ENCODE assay signal across 20 cellular contexts in genomic region chr15:82174471-82174870, GRCh38.
A peak's percentile ranks its signal among the peaks of the same experiment; 100 is the strongest.
DNase-seq lines count a peak whose midpoint lies in the region; ATAC-seq, FAIRE-seq and TF ChIP-seq lines count a peak whose summit lies in the region.
"Had no signal": no experiment of that assay in that cellular context is flagged by ENCODE, and none has a peak within 500 bp of the region (broad histone marks: within the 10 kb centered on the region; RNA-seq: fewer than 3 reads in every experiment).

No MANE protein-coding gene starts in this region.

- H3K4me1 ChIP-seq in astrocyte (ENCODE audit: insufficient read depth, low read length) (peaks cover 17% of the 10 kb centered on the region), endodermal cell (ENCODE audit: control insufficient read depth, insufficient read depth, low read length) (peaks cover 6% of the 10 kb centered on the region), smooth muscle cell (ENCODE audit: low read depth) (no peaks in the 10 kb centered on the region)

- DNase-seq in NCI-H82 (lab: John Stamatoyannopoulos, UW) (peak; percentile 38), NCI-H82 treated with DMSO at 0.1 percent for 48 hours (lab: John Stamatoyannopoulos, UW; ENCODE audit: unreplicated experiment) (no peak), astrocyte (ENCODE audit: low read depth) (peak; percentile 84), endodermal cell (no peak), smooth muscle cell (lab: John Stamatoyannopoulos, UW; ENCODE audit: unreplicated experiment) (no peak), NCI-H524 (lab: John Stamatoyannopoulos, UW) (no peak), NCI-H146 (lab: John Stamatoyannopoulos, UW) (no peak)
- DNase-seq: ACHN; C1 segment of cervical spinal cord; GF-D8; H9; IMR-90; NCI-H1694 treated with DMSO at 0.1 percent for 48 hours; NCI-H446 treated with DMSO at 0.1 percent for 48 hours; NCI-H69; NK-92 treated with Interleukin-12 subunit alpha and Interleukin-12 subunit beta, amount 100 ng/mL, for 24 hours had no signal

- no peak for TF ChIP-seq CTCF in astrocyte (IDR thresholded peaks at IDR 0.05; ENCODE audit: insufficient read depth, low read depth, low read length)
- no peak for TF ChIP-seq CTCF in endodermal cell (conservative IDR thresholded peaks at IDR 0.05)
- no peak for TF ChIP-seq CTCF in smooth muscle cell (IDR thresholded peaks at IDR 0.05; ENCODE audit: borderline replicate concordance, insufficient read depth, poor library complexity, severe bottlenecking)

- no peaks in the 10 kb centered on the region for H3K9me3 Mint-ChIP-seq in astrocyte (ENCODE audit: unreplicated experiment)
- H3K9me3 Mint-ChIP-seq in endodermal cell: no peaks in the 10 kb centered on the region
- H3K9me3 Mint-ChIP-seq: H9 had no signal

- H3K4me3 ChIP-seq in astrocyte (ENCODE audit: insufficient read depth, low read depth, low read length) (no peak overlapping the region), endodermal cell (ENCODE audit: low read length) (no peak overlapping the region), smooth muscle cell (no peak overlapping the region)

- H3F3A ChIP-seq in smooth muscle cell (ENCODE audit: low read depth): peaks cover 6% of the 10 kb centered on the region

- H3K36me3 Mint-ChIP-seq in astrocyte (ENCODE audit: low read depth, unreplicated experiment) (peaks cover 3% of the 10 kb centered on the region), endodermal cell (ENCODE audit: low read depth) (peaks cover 4% of the 10 kb centered on the region)

- H3K27ac Mint-ChIP-seq in astrocyte (ENCODE audit: unreplicated experiment) (peak overlapping the region; percentile 91), endodermal cell (peak overlapping the region; percentile 35)

- H3K4me3 Mint-ChIP-seq in astrocyte (ENCODE audit: unreplicated experiment): no peak overlapping the region
- no peak overlapping the region for H3K4me3 Mint-ChIP-seq in endodermal cell
- H3K4me3 Mint-ChIP-seq: H9 had no signal

- peaks cover 40% of the 10 kb centered on the region for H3K4me1 Mint-ChIP-seq in astrocyte (ENCODE audit: low read depth, unreplicated experiment)
- H3K4me1 Mint-ChIP-seq in endodermal cell: peaks cover 5% of the 10 kb centered on the region

- H3K27me3 ChIP-seq in astrocyte (ENCODE audit: insufficient read depth, low read length) (no peaks in the 10 kb centered on the region), endodermal cell (ENCODE audit: control insufficient read depth, insufficient read depth, low read length, poor library complexity, severe bottlenecking) (no peaks in the 10 kb centered on the region), smooth muscle cell (ENCODE audit: low read depth) (no peaks in the 10 kb centered on the region)

- H2AFZ ChIP-seq in astrocyte (ENCODE audit: low read depth, low read length) (no peak overlapping the region), smooth muscle cell (ENCODE audit: low read depth) (no peak overlapping the region)

- H3K36me3 ChIP-seq in astrocyte (ENCODE audit: insufficient read depth, low read length) (no peaks in the 10 kb centered on the region), endodermal cell (ENCODE audit: control insufficient read depth, insufficient read depth, low read length) (peaks cover 27% of the 10 kb centered on the region), smooth muscle cell (ENCODE audit: low read depth) (no peaks in the 10 kb centered on the region)

- H4K20me1 ChIP-seq in astrocyte (ENCODE audit: insufficient read depth, low read length) (no peaks in the 10 kb centered on the region), smooth muscle cell (ENCODE audit: low read depth) (no peaks in the 10 kb centered on the region)

- FAIRE-seq in astrocyte (lab: Jason Lieb, UNC): no peak

- H3K4me2 ChIP-seq in astrocyte (ENCODE audit: low read length): no peak overlapping the region
- H3K4me2 ChIP-seq in smooth muscle cell: no peak overlapping the region
- H3K4me2 ChIP-seq: KMS-11 had no signal

- H3K9ac ChIP-seq in astrocyte (ENCODE audit: low read length): no peak overlapping the region
- H3K9ac ChIP-seq in endodermal cell (ENCODE audit: extremely low read depth, low read length, poor library complexity, severe bottlenecking): no peak overlapping the region
- no peak overlapping the region for H3K9ac ChIP-seq in smooth muscle cell (ENCODE audit: low read depth)
- H3K9ac ChIP-seq: KMS-11 had no signal

- H3K27ac ChIP-seq in astrocyte (ENCODE audit: low read depth, low read length) (no peak overlapping the region), endodermal cell (ENCODE audit: low read depth, low read length) (no peak overlapping the region), smooth muscle cell (ENCODE audit: low read depth) (peak overlapping the region; percentile 37)
- H3K27ac ChIP-seq: 22Rv1, KMS-11 had no signal

- WGBS in endodermal cell (ENCODE audit: insufficient coverage in 1 of 2, insufficient read length in 1 of 2), 2 experiments: 96 to 100% methylated on average over 3 of the region's 3 CpGs
- 85% methylated on average over 3 of the region's 3 CpGs for WGBS in smooth muscle cell (ENCODE audit: low lambda C conversion rate)

- peaks cover 4% of the 10 kb centered on the region for H3K79me2 ChIP-seq in astrocyte (ENCODE audit: insufficient read depth, low read length)
- no peaks in the 10 kb centered on the region for H3K79me2 ChIP-seq in smooth muscle cell (ENCODE audit: low read depth)

- H3K27me3 Mint-ChIP-seq in astrocyte (ENCODE audit: low read depth, unreplicated experiment) (no peaks in the 10 kb centered on the region), endodermal cell (ENCODE audit: insufficient read depth) (no peaks in the 10 kb centered on the region)

- no peaks in the 10 kb centered on the region for H3K9me3 ChIP-seq in astrocyte (ENCODE audit: insufficient read depth, low read depth, low read length)
- no peaks in the 10 kb centered on the region for H3K9me3 ChIP-seq in endodermal cell (ENCODE audit: control insufficient read depth, low read length)
- H3K9me3 ChIP-seq in smooth muscle cell (replicated peaks; ENCODE audit: low read depth): no peaks in the 10 kb centered on the region

- no peak for ATAC-seq in HG02759 (IDR thresholded peaks at IDR 0.05; ENCODE audit: unreplicated experiment)
- ATAC-seq: Panc1 had no signal

Comparison
In these comparisons a context has a peak if more than half of its experiments do, and no peak if none do; other contexts are left out.
1. DNase-seq: peak in NCI-H82 (single experiment) and astrocyte (single experiment); none in NCI-H82 treated with DMSO at 0.1 percent for 48 hours (single experiment), endodermal cell (single experiment), smooth muscle cell (single experiment), NCI-H524 (0 of 2) and NCI-H146 (single experiment).